1 cellular context compared by ENCODE assay signal in the genomic region with DNA sequence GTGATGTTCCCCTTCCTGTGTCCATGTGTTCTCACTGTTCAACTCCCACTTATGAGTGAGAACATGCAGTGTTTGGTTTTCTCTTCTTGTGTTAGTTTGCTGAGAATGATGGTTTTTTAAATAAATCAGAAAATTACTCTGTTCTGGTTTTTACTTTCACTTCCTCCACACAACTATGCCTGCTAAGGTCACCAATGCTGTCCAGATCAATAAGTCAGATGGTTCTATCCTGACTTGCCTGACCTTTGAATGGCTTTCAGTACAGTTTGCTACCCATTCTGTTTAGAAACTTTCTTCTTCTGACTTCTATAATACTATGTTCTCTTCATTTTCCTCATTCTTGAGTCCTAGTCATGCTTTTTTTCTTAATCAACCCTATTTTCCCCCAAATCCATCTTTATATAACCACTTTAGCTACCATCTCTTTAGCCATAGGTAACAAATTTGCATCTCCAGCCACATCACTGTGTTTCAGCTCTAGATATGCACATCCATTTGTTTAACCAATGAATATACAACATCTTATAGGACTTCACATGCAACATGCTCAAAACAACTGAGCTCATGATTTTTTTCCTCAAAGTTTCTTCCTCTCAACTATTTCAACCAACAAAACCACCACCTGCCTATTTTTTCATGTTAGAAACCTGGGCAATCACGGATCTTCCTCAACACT.
TF ChIP-seq lines count a peak whose summit lies in the region.

No MANE protein-coding gene starts in this region.

TF ChIP-seq in HepG2, 621 proteins besides CTCF, POLR2A, EP300 and RAD21 (continued from another document):
- TF ChIP-seq SMAD9 (CRISPR knock-in tag; IDR thresholded peaks at IDR 0.05) (no peak), ZNF629 (CRISPR knock-in tag; conservative IDR thresholded peaks at IDR 0.05) (no peak), ZSCAN22 (CRISPR knock-in tag; IDR thresholded peaks at IDR 0.05) (no peak)
